In genomic region chr6:35049885-35050284, GRCh38 we compare ENCODE assay signal across 9 cellular contexts.
DNase-seq lines count a peak whose midpoint lies in the region; ATAC-seq and TF ChIP-seq lines count a peak whose summit lies in the region.
"Had no signal": no experiment of that assay in that cellular context is flagged by ENCODE, and none has a peak within 500 bp of the region (broad histone marks: within the 10 kb centered on the region; RNA-seq: fewer than 3 reads in every experiment).

No MANE protein-coding gene starts in this region.

- intact Hi-C loops in A673 (cut with micrococcal nuclease; ENCODE audit: unreplicated experiment), result no loop called here

- H3K36me3 ChIP-seq in esophagus (ENCODE audit: control insufficient read depth in 2 of 2, insufficient read depth in 2 of 2, low read length in 1 of 2) (peaks cover 0 to 11% of the 10 kb centered on the region in 2 donors), A673 (ENCODE audit: insufficient read depth, low read length, poor library complexity, severe bottlenecking) (no peaks in the 10 kb centered on the region)

- TF ChIP-seq CTCF in A673 (conservative IDR thresholded peaks at IDR 0.05; ENCODE audit: low read depth, low read length), result no peak

- H3K27me3 ChIP-seq in esophagus (ENCODE audit: control insufficient read depth in 1 of 2, insufficient read depth in 2 of 2, low read length in 2 of 2) (no peaks in the 10 kb centered on the region), A673 (replicated peaks; ENCODE audit: insufficient read depth, low read depth, low read length, poor library complexity) (no peaks in the 10 kb centered on the region)

- H3K4me3 Mint-ChIP-seq in T-helper 17 cell, result no peak overlapping the region
- H3K4me3 Mint-ChIP-seq in activated T-cell treated with anti-CD3 and anti-CD28 coated beads, Interleukin-2, amount 50 U/mL, for 72 hours, result no peak overlapping the region

- WGBS in esophagus, 2 donors, result 58 to 61% methylated on average over 6 of the region's 6 CpGs

- BruUV-seq in A673 (replicated peaks; lab: Mats Ljungman, UMichigan), result no TSS peak

- H3K27ac ChIP-seq in esophagus (ENCODE audit: low read depth in 2 of 2, low read length in 1 of 2) (peak overlapping the region; percentile 69 to 84), A673 (ENCODE audit: low read depth, low read length, poor library complexity, severe bottlenecking) (no peak overlapping the region)

- H3K4me1 Mint-ChIP-seq in T-helper 17 cell, result peaks cover 14% of the 10 kb centered on the region
- H3K4me1 Mint-ChIP-seq in activated T-cell treated with anti-CD3 and anti-CD28 coated beads, Interleukin-2, amount 50 U/mL, for 72 hours (ENCODE audit: low read depth), result peaks cover 13% of the 10 kb centered on the region

- no peaks in the 10 kb centered on the region for H3K36me3 Mint-ChIP-seq in T-helper 17 cell (ENCODE audit: low read depth)
- H3K36me3 Mint-ChIP-seq in activated T-cell treated with anti-CD3 and anti-CD28 coated beads, Interleukin-2, amount 50 U/mL, for 72 hours (ENCODE audit: insufficient read depth in 2 of 2), result no peaks in the 10 kb centered on the region

- H3K4me3 ChIP-seq in esophagus (ENCODE audit: low read depth in 1 of 2, low read length in 2 of 2) (no peak overlapping the region), A673 (ENCODE audit: low read depth, low read length, poor library complexity, severe bottlenecking) (no peak overlapping the region)

- no peaks in the 10 kb centered on the region for H3K9me3 Mint-ChIP-seq in activated T-cell treated with anti-CD3 and anti-CD28 coated beads, Interleukin-2, amount 50 U/mL, for 72 hours

- H3K4me1 ChIP-seq in esophagus (ENCODE audit: control insufficient read depth in 2 of 2, insufficient read depth in 2 of 2, low read length in 1 of 2) (peaks cover 4 to 19% of the 10 kb centered on the region in 2 donors), A673 (ENCODE audit: insufficient read depth, low read length, poor library complexity, severe bottlenecking) (peaks cover 41% of the 10 kb centered on the region)

- CTCF ChIA-PET in A673 (lab: Charles Lee), result no interaction called here

- POLR2A ChIA-PET in A673 (lab: Charles Lee; ENCODE audit: low non-redundant PET), result no interaction called here

- no peak overlapping the region for H3K27ac Mint-ChIP-seq in T-helper 17 cell
- H3K27ac Mint-ChIP-seq in activated T-cell treated with anti-CD3 and anti-CD28 coated beads, Interleukin-2, amount 50 U/mL, for 72 hours, result no peak overlapping the region

- H3K9me3 ChIP-seq in esophagus (ENCODE audit: control insufficient read depth in 2 of 2, insufficient read depth in 1 of 2, low read depth in 1 of 2, low read length in 1 of 2) (no peaks in the 10 kb centered on the region), T-helper 17 cell (ENCODE audit: control insufficient read depth, low read length, poor library complexity, severe bottlenecking) (no peaks in the 10 kb centered on the region), A673 (ENCODE audit: low read depth, low read length, poor library complexity, severe bottlenecking) (no peaks in the 10 kb centered on the region)

- DNase-seq in COLO668 (lab: John Stamatoyannopoulos, UW; ENCODE audit: unreplicated experiment), result peak; percentile 72
- DNase-seq in NCI-H2227 treated with DMSO at 0.1 percent for 48 hours (lab: John Stamatoyannopoulos, UW), result peak; percentile 27
- DNase-seq in nucleus accumbens (lab: John Stamatoyannopoulos, UW), result peak in 44 of 56 donors; percentile 12 to 78 (median 52)
- DNase-seq in T-helper 17 cell, result no peak
- no peak for DNase-seq in NK-92 (lab: John Stamatoyannopoulos, UW; ENCODE audit: unreplicated experiment)
- DNase-seq in activated T-cell treated with anti-CD3 and anti-CD28 coated beads, Interleukin-2, amount 50 U/mL, for 72 hours, result no peak
- DNase-seq in A673 (ENCODE audit: low spot score), result no peak
- DNase-seq: activated CD4-positive, alpha-beta T cell treated with anti-CD3 and anti-CD28 coated beads for 1 hour had no signal

- ATAC-seq in T-helper 17 cell, result no peak
- ATAC-seq in activated T-cell treated with anti-CD3 and anti-CD28 coated beads, Interleukin-2, amount 50 U/mL, for 72 hours (replicated peaks in 1 of 2), result no peak

- no peaks in the 10 kb centered on the region for H3K27me3 Mint-ChIP-seq in T-helper 17 cell
- H3K27me3 Mint-ChIP-seq in activated T-cell treated with anti-CD3 and anti-CD28 coated beads, Interleukin-2, amount 50 U/mL, for 72 hours (ENCODE audit: low read depth), result no peaks in the 10 kb centered on the region

Comparison
In these comparisons a context has a peak if more than half of its experiments do, and no peak if none do; other contexts are left out.
1. DNase-seq: peak in COLO668 (single experiment), NCI-H2227 treated with DMSO at 0.1 percent for 48 hours (single experiment) and nucleus accumbens (44 of 56); none in T-helper 17 cell (0 of 3), NK-92 (single experiment), activated T-cell treated with anti-CD3 and anti-CD28 coated beads, Interleukin-2, amount 50 U/mL, for 72 hours (0 of 2) and A673 (single experiment).